In genomic region chr14:77799863-77800730, GRCh38 we compare ENCODE assay signal across 8 cellular contexts. TPM values are rescaled to one million over a fixed set of nuclear protein-coding genes. Genes with fewer than 3 reads are reported as not detected.
DNase-seq lines count a peak whose midpoint lies in the region; ATAC-seq and TF ChIP-seq lines count a peak whose summit lies in the region.

A gene with protein sequence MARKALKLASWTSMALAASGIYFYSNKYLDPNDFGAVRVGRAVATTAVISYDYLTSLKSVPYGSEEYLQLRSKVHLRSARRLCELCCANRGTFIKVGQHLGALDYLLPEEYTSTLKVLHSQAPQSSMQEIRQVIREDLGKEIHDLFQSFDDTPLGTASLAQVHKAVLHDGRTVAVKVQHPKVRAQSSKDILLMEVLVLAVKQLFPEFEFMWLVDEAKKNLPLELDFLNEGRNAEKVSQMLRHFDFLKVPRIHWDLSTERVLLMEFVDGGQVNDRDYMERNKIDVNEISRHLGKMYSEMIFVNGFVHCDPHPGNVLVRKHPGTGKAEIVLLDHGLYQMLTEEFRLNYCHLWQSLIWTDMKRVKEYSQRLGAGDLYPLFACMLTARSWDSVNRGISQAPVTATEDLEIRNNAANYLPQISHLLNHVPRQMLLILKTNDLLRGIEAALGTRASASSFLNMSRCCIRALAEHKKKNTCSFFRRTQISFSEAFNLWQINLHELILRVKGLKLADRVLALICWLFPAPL (plus strand): TSS chr14:77800109. CDS start chr14:77818979, 18,870 bp downstream.

- no peaks in the 10 kb centered on the region for H3K9me3 ChIP-seq in right atrium auricular region
- no peaks in the 10 kb centered on the region for H3K9me3 ChIP-seq in vagina

- intact Hi-C loops in vagina (cut with DNase I): no loop called here

- peak within 1 kb of the TSS; percentile 90 for H3K27ac ChIP-seq in angular gyrus (ENCODE audit: low read depth, low read length)
- H3K27ac ChIP-seq in right atrium auricular region: peak within 1 kb of the TSS; percentile 92 to 94
- peak within 1 kb of the TSS; percentile 83 for H3K27ac ChIP-seq in vagina

- H3K36me3 ChIP-seq in right atrium auricular region (no peaks in the 10 kb centered on the region), vagina (no peaks in the 10 kb centered on the region)

- H3K4me1 Mint-ChIP-seq in T-helper 1 cell treated with Interleukin-12 subunit alpha and Interleukin-12 subunit beta and Interleukin-4 antibody, amounts not matched to agents 30 μg/mL and 1 μg/mL, for 36 hours (ENCODE audit: low read depth): peaks cover 8% of the 10 kb centered on the region

- H3K4me3 ChIP-seq in right atrium auricular region: peak within 1 kb of the TSS; percentile 72 to 87
- H3K4me3 ChIP-seq in vagina: peak within 1 kb of the TSS; percentile 66 to 77

- no peaks in the 10 kb centered on the region for H3K9me3 Mint-ChIP-seq in T-helper 1 cell treated with Interleukin-12 subunit alpha and Interleukin-12 subunit beta and Interleukin-4 antibody, amounts not matched to agents 30 μg/mL and 1 μg/mL, for 36 hours

- H3K4me1 ChIP-seq in right atrium auricular region (peaks cover 0 to 11% of the 10 kb centered on the region in 2 donors), vagina (peaks cover 5% of the 10 kb centered on the region)

- DNase-seq in NCI-H146 (lab: John Stamatoyannopoulos, UW) (peak; percentile 84), right atrium auricular region (ENCODE audit: low spot score) (peak; percentile 96), putamen (ENCODE audit: low spot score) (peak; percentile 88), vagina (ENCODE audit: extremely low spot score in 2 of 2) (peak; percentile 89 to 96)

- peaks cover 5% of the 10 kb centered on the region for H3K27me3 Mint-ChIP-seq in T-helper 1 cell treated with Interleukin-12 subunit alpha and Interleukin-12 subunit beta and Interleukin-4 antibody, amounts not matched to agents 30 μg/mL and 1 μg/mL, for 36 hours (ENCODE audit: low read depth)

- peak within 1 kb of the TSS; percentile 76 for H3K27ac Mint-ChIP-seq in T-helper 1 cell treated with Interleukin-12 subunit alpha and Interleukin-12 subunit beta and Interleukin-4 antibody, amounts not matched to agents 30 μg/mL and 1 μg/mL, for 36 hours

- peak; percentile 76 for TF ChIP-seq POLR2A in GM15510 (IDR thresholded peaks at IDR 0.05; ENCODE audit: borderline replicate concordance, extremely low read depth, insufficient read length)
- peak in 1 of 2 donors; percentile 2 for TF ChIP-seq POLR2A in vagina (IDR thresholded peaks at IDR 0.05)

- peak; percentile 91 for ATAC-seq in HG02870 (IDR thresholded peaks at IDR 0.05; ENCODE audit: unreplicated experiment)

- peak in 1 of 2 donors; percentile 40 for TF ChIP-seq CTCF in right atrium auricular region (IDR thresholded peaks at IDR 0.05)
- peak in 1 of 3 experiments; percentile 24 for TF ChIP-seq CTCF in vagina (IDR thresholded peaks at IDR 0.05)

- no peaks in the 10 kb centered on the region for H3K36me3 Mint-ChIP-seq in T-helper 1 cell treated with Interleukin-12 subunit alpha and Interleukin-12 subunit beta and Interleukin-4 antibody, amounts not matched to agents 30 μg/mL and 1 μg/mL, for 36 hours (ENCODE audit: low read depth)

- H3K27me3 ChIP-seq in right atrium auricular region (no peaks in the 10 kb centered on the region), vagina (no peaks in the 10 kb centered on the region)

- H3K4me3 Mint-ChIP-seq in T-helper 1 cell treated with Interleukin-12 subunit alpha and Interleukin-12 subunit beta and Interleukin-4 antibody, amounts not matched to agents 30 μg/mL and 1 μg/mL, for 36 hours: peak within 1 kb of the TSS; percentile 83

RNA-seq across cellular contexts. Expression of the gene that starts here (rescaled TPM):
- total RNA-seq in right atrium auricular region (1 to 10 TPM; 5.5 to 8.3 TPM), vagina (10.8 TPM)

Comparison
In these comparisons a context has a peak if more than half of its experiments do, and no peak if none do; other contexts are left out.
1. Peak in every context shown above with its lines: DNase-seq, ATAC-seq, H3K4me3 ChIP-seq and H3K27ac ChIP-seq.